Comparison of ENCODE assay signal across 11 cellular contexts in the genomic region with DNA sequence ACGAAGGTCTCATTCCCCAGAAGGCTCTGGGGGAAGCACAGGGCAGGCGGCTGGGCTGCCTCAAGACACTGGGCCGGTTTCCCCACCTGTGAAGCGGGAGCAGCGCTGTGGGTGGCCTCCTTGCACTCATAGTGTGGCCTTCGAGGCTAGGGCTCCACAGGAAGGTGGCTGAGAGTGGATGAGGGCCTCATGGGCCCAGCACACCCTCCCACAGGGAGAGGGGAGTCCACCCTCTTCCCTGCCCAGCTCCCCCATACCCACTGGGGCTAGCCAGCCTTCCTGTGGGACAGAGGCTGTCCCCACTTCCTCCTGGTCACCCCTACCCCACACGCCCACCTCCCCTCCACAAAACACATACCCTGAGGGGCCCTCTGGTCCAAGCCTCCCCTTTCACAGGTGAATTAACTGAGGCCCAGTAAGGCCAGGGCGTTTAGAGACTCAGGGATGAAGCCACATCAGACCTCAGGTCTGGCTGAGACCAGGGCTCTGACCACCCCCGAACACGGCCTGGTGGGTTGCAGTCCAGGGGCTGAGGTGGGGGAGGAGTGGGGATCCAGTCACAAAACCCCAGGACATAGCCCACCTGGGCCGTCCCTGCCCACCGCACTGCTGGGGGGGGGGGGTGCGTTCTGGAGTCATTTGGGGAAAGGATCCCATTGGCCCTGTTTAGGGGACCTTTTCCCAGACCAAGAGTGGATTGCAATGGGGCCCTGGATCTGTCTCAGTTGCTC. TPM values are rescaled to one million over a fixed set of nuclear protein-coding genes. Genes with fewer than 3 reads are reported as not detected.
DNase-seq lines count a peak whose midpoint lies in the region; ATAC-seq and TF ChIP-seq lines count a peak whose summit lies in the region.
"Had no signal": no experiment of that assay in that cellular context is flagged by ENCODE, and none has a peak within 500 bp of the region (broad histone marks: within the 10 kb centered on the region; RNA-seq: fewer than 3 reads in every experiment).

No MANE protein-coding gene starts in this region.

- no peak for ATAC-seq in naive thymus-derived CD4-positive, alpha-beta T cell
- ATAC-seq in GM19467 (IDR thresholded peaks at IDR 0.05; ENCODE audit: unreplicated experiment) (no peak), GM21723 (IDR thresholded peaks at IDR 0.05; ENCODE audit: unreplicated experiment) (no peak)

- H3K4me1 Mint-ChIP-seq in dendritic cell treated with granulocyte-macrophage colony-stimulating factor and Interleukin-4, amounts not matched to agents 40 ng/mL and 50 ng/mL, for 4 days (ENCODE audit: low read depth) = peaks cover 67% of the 10 kb centered on the region
- H3K4me1 Mint-ChIP-seq in naive thymus-derived CD4-positive, alpha-beta T cell = peaks cover 0 to 10% (median 9%) of the 10 kb centered on the region in 7 donors

- H3K9me3 Mint-ChIP-seq in dendritic cell treated with granulocyte-macrophage colony-stimulating factor and Interleukin-4, amounts not matched to agents 40 ng/mL and 50 ng/mL, for 4 days = no peaks in the 10 kb centered on the region
- H3K9me3 Mint-ChIP-seq in naive thymus-derived CD4-positive, alpha-beta T cell = peaks cover 0 to 14% (median 6%) of the 10 kb centered on the region in 11 donors

- H3K4me3 ChIP-seq in AG04449 (ENCODE audit: low read depth, low read length) (peak overlapping the region; percentile 78), H7 (ENCODE audit: insufficient read depth, low read depth, low read length) (peak overlapping the region; percentile 44; the same call in 1 of the 2 replicates), testis (peak overlapping the region in 1 of 2 donors; percentile 51)
- H3K4me3 ChIP-seq in naive thymus-derived CD4-positive, alpha-beta T cell (ENCODE audit: low read length) = no peak overlapping the region

- TF ChIP-seq CTCF in AG04449 (IDR thresholded peaks at IDR 0.05; ENCODE audit: insufficient read depth, low read length, missing control alignments) (no peak), testis (IDR thresholded peaks at IDR 0.05) (no peak)

- peaks cover 56% of the 10 kb centered on the region for H3K36me3 Mint-ChIP-seq in dendritic cell treated with granulocyte-macrophage colony-stimulating factor and Interleukin-4, amounts not matched to agents 40 ng/mL and 50 ng/mL, for 4 days (ENCODE audit: low read depth)
- H3K36me3 Mint-ChIP-seq in naive thymus-derived CD4-positive, alpha-beta T cell = peaks cover 0 to 6% (median 4%) of the 10 kb centered on the region in 5 donors

- H3K9me3 ChIP-seq in naive thymus-derived CD4-positive, alpha-beta T cell (ENCODE audit: control insufficient read depth in 2 of 3, low read length in 3 of 3) = no peaks in the 10 kb centered on the region
- no peaks in the 10 kb centered on the region for H3K9me3 ChIP-seq in testis

- DNase-seq in AG04449 (ENCODE audit: low read depth, low spot score) = no peak
- peak; percentile 57 for DNase-seq in H7
- DNase-seq in naive thymus-derived CD4-positive, alpha-beta T cell = no peak
- no peak for DNase-seq in HPDE6-E6E7 (ENCODE audit: extremely low spot score)
- no peak for DNase-seq in testis
- DNase-seq: NCI-H69; occipital lobe; stimulated activated naive CD4-positive, alpha-beta T cell treated with Interleukin-2 at 50 U/mL for 16 hours had no signal

- no peaks in the 10 kb centered on the region for H3K4me1 ChIP-seq in naive thymus-derived CD4-positive, alpha-beta T cell (ENCODE audit: control insufficient read depth in 2 of 2, insufficient read depth in 2 of 2, low read length in 2 of 2)
- H3K4me1 ChIP-seq in testis = peaks cover 22% of the 10 kb centered on the region

- no peak for TF ChIP-seq POLR2A in testis (IDR thresholded peaks at IDR 0.05)

- peak overlapping the region; percentile 90 for H3K4me3 Mint-ChIP-seq in dendritic cell treated with granulocyte-macrophage colony-stimulating factor and Interleukin-4, amounts not matched to agents 40 ng/mL and 50 ng/mL, for 4 days
- H3K4me3 Mint-ChIP-seq in naive thymus-derived CD4-positive, alpha-beta T cell = peak overlapping the region in 9 of 10 donors; percentile 59 to 84 (median 75)

- H3K27me3 ChIP-seq in H7 (ENCODE audit: control insufficient read depth, insufficient read depth, low read length) (peaks cover 35% of the 10 kb centered on the region), testis (no peaks in the 10 kb centered on the region)
- H3K27me3 ChIP-seq in naive thymus-derived CD4-positive, alpha-beta T cell (ENCODE audit: control insufficient read depth in 2 of 2, insufficient read depth in 2 of 2, low read length in 2 of 2) = peaks cover 0 to 4% of the 10 kb centered on the region in 2 donors

- H3K27me3 Mint-ChIP-seq in dendritic cell treated with granulocyte-macrophage colony-stimulating factor and Interleukin-4, amounts not matched to agents 40 ng/mL and 50 ng/mL, for 4 days = no peaks in the 10 kb centered on the region
- H3K27me3 Mint-ChIP-seq in naive thymus-derived CD4-positive, alpha-beta T cell = peaks cover 34 to 62% (median 43%) of the 10 kb centered on the region in 5 donors

- POLR2A ChIA-PET in AG04449 (lab: Yijun Ruan, JAX) = interaction anchor here (1.3 to 2.7 kb wide), 3 partner anchors 15 to 24 kb away, joined by 3 to 15 read pairs (median 10); no protein-coding TSS in a partner anchor
- POLR2A ChIA-PET in naive thymus-derived CD4-positive, alpha-beta T cell (lab: Charles Lee) = no interaction called here

- WGBS in testis, 2 donors = 71 to 83% methylated on average over 10 to 11 of the region's 13 CpGs

- CTCF ChIA-PET in AG04449 (lab: Yijun Ruan, JAX) = interaction anchor here (1.2 to 2.0 kb wide), 3 partner anchors 61 to 73 kb away, joined by 3 to 16 read pairs (median 11); no protein-coding TSS in a partner anchor
- CTCF ChIA-PET in naive thymus-derived CD4-positive, alpha-beta T cell (lab: Charles Lee) = no interaction called here

- H3K27ac ChIP-seq in naive thymus-derived CD4-positive, alpha-beta T cell (ENCODE audit: low read depth, low read length) = no peak overlapping the region
- no peak overlapping the region for H3K27ac ChIP-seq in testis

- intact Hi-C loops in dendritic cell treated with granulocyte-macrophage colony-stimulating factor and Interleukin-4, amounts not matched to agents 40 ng/mL and 50 ng/mL, for 4 days (cut with micrococcal nuclease) = loop anchor here (1.0 to 5.0 kb wide), 2 partner anchors 26 to 64 kb away; no protein-coding TSS in a partner anchor
- intact Hi-C loops in naive thymus-derived CD4-positive, alpha-beta T cell (cut with micrococcal nuclease) = no loop called here
- intact Hi-C loops in testis (cut with DNase I; ENCODE audit: low total_unique reads) = no loop called here

- H3K36me3 ChIP-seq in H7 (replicated peaks; ENCODE audit: control insufficient read depth, insufficient read depth, low read length) (no peaks in the 10 kb centered on the region), testis (ENCODE audit: low read depth, missing control alignments) (no peaks in the 10 kb centered on the region)
- H3K36me3 ChIP-seq in naive thymus-derived CD4-positive, alpha-beta T cell (ENCODE audit: control insufficient read depth in 2 of 3, insufficient read depth in 3 of 3, low read length in 3 of 3) = no peaks in the 10 kb centered on the region

- peak overlapping the region; percentile 93 for H3K27ac Mint-ChIP-seq in dendritic cell treated with granulocyte-macrophage colony-stimulating factor and Interleukin-4, amounts not matched to agents 40 ng/mL and 50 ng/mL, for 4 days
- no peak overlapping the region for H3K27ac Mint-ChIP-seq in naive thymus-derived CD4-positive, alpha-beta T cell

RNA-seq across cellular contexts. Expression of a gene that starts 1.1 kb away (rescaled TPM):
- total RNA-seq in H7 (2014; rRNA removed; shearing (Covaris generic)) = 3.3 and 6.7 TPM in 2 replicates
- 100 to 1,000 TPM in 1 of 5 experiments, 10 to 100 TPM in 1, 1 to 10 TPM in 3; 1.9 to 123 (median 2.7) TPM for total RNA-seq in naive thymus-derived CD4-positive, alpha-beta T cell
- under 1 TPM in 1 of 2 donors, not detected in 1; 0.12 TPM for polyA plus RNA-seq in naive thymus-derived CD4-positive, alpha-beta T cell
- total RNA-seq in testis = 10 to 100 TPM in 1 of 2 donors, 1 to 10 TPM in 1; 5.0 to 11.1 TPM
- polyA plus RNA-seq in testis (ENCODE audit: insufficient read depth, low read depth, low replicate concordance) = 12.9 TPM

RNA-seq across cellular contexts. Expression of a gene that starts 37.4 kb away (rescaled TPM):
- total RNA-seq in H7 (2014; rRNA removed; shearing (Covaris generic)) = 2.0 TPM in 2 replicates
- total RNA-seq in naive thymus-derived CD4-positive, alpha-beta T cell = not detected
- polyA plus RNA-seq in naive thymus-derived CD4-positive, alpha-beta T cell = not detected
- total RNA-seq in testis = 1 to 10 TPM; 2.2 to 2.9 TPM
- 1.3 TPM for polyA plus RNA-seq in testis (ENCODE audit: insufficient read depth, low read depth, low replicate concordance)
- total RNA-seq: occipital lobe had no signal
